ENCODE assay signal across 10 cellular contexts in genomic region chr13:109156181-109156935, GRCh38.
DNase-seq lines count a peak whose midpoint lies in the region; ATAC-seq and TF ChIP-seq lines count a peak whose summit lies in the region.
"Had no signal": no experiment of that assay in that cellular context is flagged by ENCODE, and none has a peak within 500 bp of the region (broad histone marks: within the 10 kb centered on the region; RNA-seq: fewer than 3 reads in every experiment).

No MANE protein-coding gene starts in this region.

- H3K4me3 Mint-ChIP-seq in brain = no peak overlapping the region
- no peak overlapping the region for H3K4me3 Mint-ChIP-seq in activated T-helper 17 cell treated with anti-CD3 and anti-CD28 coated beads, Interleukin-2, amount 50 U/mL, for 72 hours
- H3K4me3 Mint-ChIP-seq: activated B cell treated with CpG ODN at 0.5 μM for 24 hours had no signal

- H3K9me3 ChIP-seq in suprapubic skin = no peaks in the 10 kb centered on the region

- H3K27me3 ChIP-seq in suprapubic skin = no peaks in the 10 kb centered on the region

- TF ChIP-seq POLR2A in suprapubic skin (IDR thresholded peaks at IDR 0.05) = no peak

- H3K27ac Mint-ChIP-seq in brain = peak overlapping the region in 3 of 5 experiments; percentile 4 to 59 (median 12)
- H3K27ac Mint-ChIP-seq in activated T-helper 17 cell treated with anti-CD3 and anti-CD28 coated beads, Interleukin-2, amount 50 U/mL, for 72 hours = no peak overlapping the region
- H3K27ac Mint-ChIP-seq: activated B cell treated with CpG ODN at 0.5 μM for 24 hours had no signal

- TF ChIP-seq CTCF in brain (conservative IDR thresholded peaks at IDR 0.05) = no peak
- no peak for TF ChIP-seq CTCF in suprapubic skin (IDR thresholded peaks at IDR 0.05)

- WGBS in suprapubic skin = 34% methylated on average over 16 of the region's 16 CpGs

- H3K4me1 Mint-ChIP-seq in brain = peaks cover 42% of the 10 kb centered on the region
- no peaks in the 10 kb centered on the region for H3K4me1 Mint-ChIP-seq in activated T-helper 17 cell treated with anti-CD3 and anti-CD28 coated beads, Interleukin-2, amount 50 U/mL, for 72 hours

- no peaks in the 10 kb centered on the region for H3K36me3 Mint-ChIP-seq in brain
- no peaks in the 10 kb centered on the region for H3K36me3 Mint-ChIP-seq in activated T-helper 17 cell treated with anti-CD3 and anti-CD28 coated beads, Interleukin-2, amount 50 U/mL, for 72 hours (ENCODE audit: low read depth)

- ATAC-seq in GM18511 (IDR thresholded peaks at IDR 0.05; ENCODE audit: unreplicated experiment) = no peak
- no peak for ATAC-seq in activated T-helper 17 cell treated with anti-CD3 and anti-CD28 coated beads, Interleukin-2, amount 50 U/mL, for 72 hours (replicated peaks)

- H3K27ac ChIP-seq in suprapubic skin = peak overlapping the region; percentile 58

- H3K4me3 ChIP-seq in suprapubic skin = no peak overlapping the region

- H3K4me1 ChIP-seq in suprapubic skin = peaks cover 41% of the 10 kb centered on the region

- H3K27me3 Mint-ChIP-seq in brain = peaks cover 11% of the 10 kb centered on the region
- H3K27me3 Mint-ChIP-seq in activated T-helper 17 cell treated with anti-CD3 and anti-CD28 coated beads, Interleukin-2, amount 50 U/mL, for 72 hours = peaks cover 7% of the 10 kb centered on the region

- no peak for TF ChIP-seq EP300 in suprapubic skin (IDR thresholded peaks at IDR 0.05)

- H3K36me3 ChIP-seq in suprapubic skin = no peaks in the 10 kb centered on the region

- peaks cover 0 to 10% (median 0%) of the 10 kb centered on the region in 5 experiments for H3K9me3 Mint-ChIP-seq in brain
- H3K9me3 Mint-ChIP-seq in activated T-helper 17 cell treated with anti-CD3 and anti-CD28 coated beads, Interleukin-2, amount 50 U/mL, for 72 hours = no peaks in the 10 kb centered on the region
- H3K9me3 Mint-ChIP-seq: activated B cell treated with CpG ODN at 0.5 μM for 24 hours had no signal

- DNase-seq in HPDE6-E6E7 (ENCODE audit: extremely low spot score) = peak; percentile 31
- peak; percentile 38 for DNase-seq in islet precursor cell
- DNase-seq in suprapubic skin (ENCODE audit: low spot score in 2 of 2) = no peak
- no peak for DNase-seq in NCI-H510A treated with DMSO at 0.1 percent for 48 hours (lab: John Stamatoyannopoulos, UW)
- DNase-seq in NCI-H128 (lab: John Stamatoyannopoulos, UW; ENCODE audit: unreplicated experiment) = no peak
- DNase-seq: activated B cell treated with CpG ODN at 0.5 μM for 24 hours, NCI-H1694 treated with DMSO at 0.1 percent for 48 hours had no signal

Comparison
In these comparisons a context has a peak if more than half of its experiments do, and no peak if none do; other contexts are left out.
1. DNase-seq: peak in HPDE6-E6E7 (single experiment) and islet precursor cell (single experiment); none in suprapubic skin (0 of 2), NCI-H510A treated with DMSO at 0.1 percent for 48 hours (single experiment) and NCI-H128 (single experiment).